ENCODE assay signal across 25 cellular contexts in genomic region chr2:99648906-99649606, GRCh38.
A peak's percentile ranks its signal among the peaks of the same experiment; 100 is the strongest.
DNase-seq lines count a peak whose midpoint lies in the region; ATAC-seq and TF ChIP-seq lines count a peak whose summit lies in the region.
"Had no signal": no experiment of that assay in that cellular context is flagged by ENCODE, and none has a peak within 500 bp of the region (broad histone marks: within the 10 kb centered on the region; RNA-seq: fewer than 3 reads in every experiment).

No MANE protein-coding gene starts in this region.

- peaks cover 51% of the 10 kb centered on the region for H3K4me1 Mint-ChIP-seq in nephron
- H3K4me1 Mint-ChIP-seq in activated naive CD8-positive, alpha-beta T cell treated with anti-CD3 and anti-CD28 coated beads, Interleukin-2, amount 50 U/mL, for 24 hours: no peaks in the 10 kb centered on the region

- WGBS in SK-N-SH (ENCODE audit: low lambda C conversion rate): 75% methylated on average over 9 of the region's 9 CpGs
- WGBS in heart right ventricle, 2 donors: 56 to 57% methylated on average over 9 of the region's 9 CpGs

- POLR2A ChIA-PET in SK-N-SH (lab: Yijun Ruan, JAX): no interaction called here

- no peaks in the 10 kb centered on the region for H3K9me3 Mint-ChIP-seq in nephron
- H3K9me3 Mint-ChIP-seq in activated naive CD8-positive, alpha-beta T cell treated with anti-CD3 and anti-CD28 coated beads, Interleukin-2, amount 50 U/mL, for 24 hours: peaks cover 3% of the 10 kb centered on the region

- no peak for TF ChIP-seq POLR2A in uterus (IDR thresholded peaks at IDR 0.05)

- H3K9me3 ChIP-seq in SK-N-SH (no peaks in the 10 kb centered on the region), heart right ventricle (no peaks in the 10 kb centered on the region), uterus (no peaks in the 10 kb centered on the region)
- H3K9me3 ChIP-seq: tibial nerve had no signal

- DNase-seq in SK-N-SH (no peak), heart right ventricle (no peak), uterus (peak; percentile 69 to 78), NCI-H1092 treated with DMSO at 0.1 percent for 48 hours (lab: John Stamatoyannopoulos, UW) (no peak)
- no peak for DNase-seq in activated naive CD8-positive, alpha-beta T cell treated with anti-CD3 and anti-CD28 coated beads, Interleukin-2, amount 50 U/mL, for 24 hours
- DNase-seq in activated CD8-positive, alpha-beta memory T cell treated with anti-CD3 and anti-CD28 coated beads, Interleukin-2, amount 50 U/mL, for 4 hours: no peak
- DNase-seq: activated CD4-positive, alpha-beta T cell treated with anti-CD3 and anti-CD28 coated beads for 48 hours; activated naive CD4-positive, alpha-beta T cell treated with anti-CD3 and anti-CD28 coated beads, Interleukin-2, amount 50 U/mL, for 16 hours; cerebellar nuclear complex; DND-41; effector CD8-positive, alpha-beta T cell; glutamatergic neuron; HCEC 1CT; left colon; NCI-H187; OCI-M1; SIG-M5; stimulated activated CD4-positive, alpha-beta T cell treated with anti-CD3 and anti-CD28 coated beads, Interleukin-4, amount 100 ng/mL, for 24 hours; stimulated activated naive CD4-positive, alpha-beta T cell treated with Interleukin-2 at 50 U/mL for 16 hours; T-helper 1 cell had no signal

- peaks cover 36% of the 10 kb centered on the region for H3K36me3 Mint-ChIP-seq in nephron (ENCODE audit: low read depth)
- H3K36me3 Mint-ChIP-seq in activated naive CD8-positive, alpha-beta T cell treated with anti-CD3 and anti-CD28 coated beads, Interleukin-2, amount 50 U/mL, for 24 hours (ENCODE audit: low read depth): peaks cover 2% of the 10 kb centered on the region

- TF ChIP-seq CTCF in SK-N-SH (IDR thresholded peaks at IDR 0.05) (no peak), heart right ventricle (IDR thresholded peaks at IDR 0.05) (no peak), nephron (IDR thresholded peaks at IDR 0.05; ENCODE audit: unreplicated experiment in 3 of 3) (no peak), uterus (IDR thresholded peaks at IDR 0.05) (no peak)

- H3K36me3 ChIP-seq in SK-N-SH (replicated peaks in 1 of 2; ENCODE audit: control insufficient read depth in 1 of 2, insufficient read depth in 2 of 2, low read length in 1 of 2) (no peaks in the 10 kb centered on the region), heart right ventricle (no peaks in the 10 kb centered on the region), uterus (no peaks in the 10 kb centered on the region)
- H3K36me3 ChIP-seq: tibial nerve had no signal

- no peak overlapping the region for H3K4me2 ChIP-seq in SK-N-SH

- H4K20me1 ChIP-seq in SK-N-SH (ENCODE audit: insufficient read depth): no peaks in the 10 kb centered on the region

- peak overlapping the region in 1 of 3 experiments; percentile 37 for H3K4me3 Mint-ChIP-seq in nephron
- H3K4me3 Mint-ChIP-seq in activated naive CD8-positive, alpha-beta T cell treated with anti-CD3 and anti-CD28 coated beads, Interleukin-2, amount 50 U/mL, for 24 hours: no peak overlapping the region
- H3K4me3 Mint-ChIP-seq: B cell had no signal

- TF ChIP-seq RAD21 in SK-N-SH (IDR thresholded peaks at IDR 0.05; ENCODE audit: low read length): no peak

- H3K9ac ChIP-seq in SK-N-SH: no peak overlapping the region

- peak overlapping the region; percentile 93 to 97 (median 94) for H3K27ac Mint-ChIP-seq in nephron
- no peak overlapping the region for H3K27ac Mint-ChIP-seq in activated naive CD8-positive, alpha-beta T cell treated with anti-CD3 and anti-CD28 coated beads, Interleukin-2, amount 50 U/mL, for 24 hours
- H3K27ac Mint-ChIP-seq: B cell had no signal

- ATAC-seq in SK-N-SH treated with all-trans-retinoic acid at 6 μM for 48 hours (no peak), heart right ventricle (peak in 2 of 8 donors; percentile 5 to 11)
- no peak for ATAC-seq in activated naive CD8-positive, alpha-beta T cell treated with anti-CD3 and anti-CD28 coated beads, Interleukin-2, amount 50 U/mL, for 24 hours
- ATAC-seq: left colon had no signal

- H3K79me2 ChIP-seq in SK-N-SH (ENCODE audit: insufficient read depth): no peaks in the 10 kb centered on the region

- intact Hi-C loops in heart right ventricle (cut with DNase I): loop anchor here in 1 of 10 donors (10.0 kb wide), 1 partner anchor 46 kb away; no protein-coding TSS in a partner anchor
- intact Hi-C loops in uterus (cut with DNase I; ENCODE audit: low total_unique reads): no loop called here

- no peak for TF ChIP-seq EP300 in SK-N-SH (IDR thresholded peaks at IDR 0.05; ENCODE audit: borderline replicate concordance in 1 of 2, low read depth in 1 of 2, low read length in 1 of 2)

- H3K27me3 Mint-ChIP-seq in nephron (ENCODE audit: low read depth): peaks cover 3% of the 10 kb centered on the region
- H3K27me3 Mint-ChIP-seq in activated naive CD8-positive, alpha-beta T cell treated with anti-CD3 and anti-CD28 coated beads, Interleukin-2, amount 50 U/mL, for 24 hours: no peaks in the 10 kb centered on the region
- H3K27me3 Mint-ChIP-seq: B cell had no signal

- no peaks in the 10 kb centered on the region for H3F3A ChIP-seq in SK-N-SH (replicated peaks; ENCODE audit: insufficient read depth)

- H2AFZ ChIP-seq in SK-N-SH (ENCODE audit: low read depth): no peak overlapping the region

- H3K27ac ChIP-seq in SK-N-SH (ENCODE audit: low read depth in 2 of 2, low read length in 1 of 2): peak overlapping the region in 1 of 2 experiments; percentile 41; a peak in 2 of 4 replicates
- H3K27ac ChIP-seq in heart right ventricle: peak overlapping the region in 7 of 10 donors; percentile 55 to 85 (median 75)
- H3K27ac ChIP-seq in uterus: peak overlapping the region; percentile 53 to 63
- H3K27ac ChIP-seq: 22Rv1 had no signal

- no peaks in the 10 kb centered on the region for H3K9me2 ChIP-seq in SK-N-SH

- H3K4me1 ChIP-seq in SK-N-SH (ENCODE audit: control insufficient read depth in 1 of 2, insufficient read depth in 2 of 2, low read depth in 1 of 2, low read length in 1 of 2) (peaks cover 0 to 27% of the 10 kb centered on the region in 2 experiments; a peak in 2 of 4 replicates), heart right ventricle (peaks cover 6 to 35% (median 15%) of the 10 kb centered on the region in 9 donors), uterus (peaks cover under 1 to 8% of the 10 kb centered on the region in 2 donors)

- no peak overlapping the region for H3K4me3 ChIP-seq in SK-N-SH (ENCODE audit: low read depth in 2 of 2, low read length in 1 of 2)
- H3K4me3 ChIP-seq in heart right ventricle: no peak overlapping the region
- no peak overlapping the region for H3K4me3 ChIP-seq in uterus
- H3K4me3 ChIP-seq: tibial nerve had no signal

- H3K27me3 ChIP-seq in SK-N-SH (ENCODE audit: insufficient read depth) (no peaks in the 10 kb centered on the region), heart right ventricle (no peaks in the 10 kb centered on the region), uterus (no peaks in the 10 kb centered on the region)
- H3K27me3 ChIP-seq: tibial nerve had no signal

- CTCF ChIA-PET in SK-N-SH (lab: Yijun Ruan, JAX): interaction anchor here (1.4 to 1.8 kb wide), 3 partner anchors 77 to 593 kb away, joined by 3 to 7 read pairs (median 4); no protein-coding TSS in a partner anchor

TF ChIP-seq in SK-N-SH treated with all-trans-retinoic acid at 6 μM for 48 hours, 23 proteins besides CTCF, POLR2A, EP300 and RAD21:
- peak; percentile 47; the same call in 1 of the 2 replicates for TF ChIP-seq ISL1 (CRISPR knock-in tag; IDR thresholded peaks at IDR 0.05)
- TF ChIP-seq ZFP30 (CRISPR knock-in tag; IDR thresholded peaks at IDR 0.05): no peak

TF ChIP-seq in SK-N-SH, 30 proteins besides CTCF, POLR2A, EP300 and RAD21:
- TF ChIP-seq MEF2A (IDR thresholded peaks at IDR 0.05; ENCODE audit: borderline replicate concordance, low read depth) (no peak), RFX5 (IDR thresholded peaks at IDR 0.05; ENCODE audit: low read length) (no peak), TCF12 (IDR thresholded peaks at IDR 0.05) (no peak), EZH2phosphoT487 (IDR thresholded peaks at IDR 0.05; ENCODE audit: borderline replicate concordance, low read depth) (no peak), NFIC (IDR thresholded peaks at IDR 0.05; ENCODE audit: borderline replicate concordance) (no peak), GATA2 (CRISPR knock-in tag; IDR thresholded peaks at IDR 0.05) (no peak)
- TF ChIP-seq, protein P1, sequence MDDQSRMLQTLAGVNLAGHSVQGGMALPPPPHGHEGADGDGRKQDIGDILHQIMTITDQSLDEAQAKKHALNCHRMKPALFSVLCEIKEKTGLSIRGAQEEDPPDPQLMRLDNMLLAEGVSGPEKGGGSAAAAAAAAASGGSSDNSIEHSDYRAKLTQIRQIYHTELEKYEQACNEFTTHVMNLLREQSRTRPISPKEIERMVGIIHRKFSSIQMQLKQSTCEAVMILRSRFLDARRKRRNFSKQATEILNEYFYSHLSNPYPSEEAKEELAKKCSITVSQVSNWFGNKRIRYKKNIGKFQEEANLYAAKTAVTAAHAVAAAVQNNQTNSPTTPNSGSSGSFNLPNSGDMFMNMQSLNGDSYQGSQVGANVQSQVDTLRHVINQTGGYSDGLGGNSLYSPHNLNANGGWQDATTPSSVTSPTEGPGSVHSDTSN (IDR thresholded peaks at IDR 0.05): no peak

Comparison
In these comparisons a context has a peak if more than half of its experiments do, and no peak if none do; other contexts are left out.
1. DNase-seq: peak in uterus (2 of 2); none in SK-N-SH (single experiment), heart right ventricle (0 of 2), activated naive CD8-positive, alpha-beta T cell treated with anti-CD3 and anti-CD28 coated beads, Interleukin-2, amount 50 U/mL, for 24 hours (single experiment), NCI-H1092 treated with DMSO at 0.1 percent for 48 hours (single experiment) and activated CD8-positive, alpha-beta memory T cell treated with anti-CD3 and anti-CD28 coated beads, Interleukin-2, amount 50 U/mL, for 4 hours (single experiment).